24 cellular contexts compared by ENCODE assay signal in genomic region chr5:89128930-89129625, GRCh38.
"Had no signal": no experiment of that assay in that cellular context is flagged by ENCODE, and none has a peak within 500 bp of the region (broad histone marks: within the 10 kb centered on the region; RNA-seq: fewer than 3 reads in every experiment).

No MANE protein-coding gene starts in this region.

- H3K27ac ChIP-seq: breast epithelium, colonic mucosa, sigmoid colon, thoracic aorta, vagina had no signal

- H3K27me3 ChIP-seq: breast epithelium, colonic mucosa, sigmoid colon, vagina had no signal

- H3K9me3 ChIP-seq: breast epithelium, colonic mucosa, mucosa of descending colon, sigmoid colon, thoracic aorta, vagina had no signal

- H3K27me3 Mint-ChIP-seq: activated CD4-positive, alpha-beta memory T cell treated with anti-CD3 and anti-CD28 coated beads, Interleukin-2, amount 10 ng/mL, durations not matched to agents 7 days and 5 days; activated CD4-positive, alpha-beta T cell treated with anti-CD3 and anti-CD28 coated beads, Interleukin-2, amount 10 ng/mL, durations not matched to agents 24 days and 14 days; activated naive CD8-positive, alpha-beta T cell treated with anti-CD3 and anti-CD28 coated beads, Interleukin-2, amount 10 ng/mL, durations not matched to agents 7 days and 5 days; memory B cell had no signal

- H3K36me3 Mint-ChIP-seq: activated naive CD8-positive, alpha-beta T cell treated with anti-CD3 and anti-CD28 coated beads, Interleukin-2, amount 10 ng/mL, durations not matched to agents 7 days and 5 days; type B pancreatic cell had no signal

- H3K4me1 Mint-ChIP-seq: activated CD4-positive, alpha-beta memory T cell treated with anti-CD3 and anti-CD28 coated beads, Interleukin-2, amount 10 ng/mL, durations not matched to agents 7 days and 5 days; activated CD4-positive, alpha-beta T cell treated with anti-CD3 and anti-CD28 coated beads, Interleukin-2, amount 10 ng/mL, durations not matched to agents 24 days and 14 days; activated naive CD8-positive, alpha-beta T cell treated with anti-CD3 and anti-CD28 coated beads, Interleukin-2, amount 10 ng/mL, durations not matched to agents 7 days and 5 days had no signal

- H3K4me3 Mint-ChIP-seq: activated CD4-positive, alpha-beta memory T cell treated with anti-CD3 and anti-CD28 coated beads, Interleukin-2, amount 10 ng/mL, durations not matched to agents 7 days and 5 days; activated CD4-positive, alpha-beta T cell treated with anti-CD3 and anti-CD28 coated beads, Interleukin-2, amount 10 ng/mL, durations not matched to agents 24 days and 14 days; activated naive CD4-positive, alpha-beta T cell treated with anti-CD3 and anti-CD28 coated beads for 36 hours; activated naive CD8-positive, alpha-beta T cell treated with anti-CD3 and anti-CD28 coated beads, Interleukin-2, amount 10 ng/mL, durations not matched to agents 7 days and 5 days; activated T-cell treated with anti-CD3 and anti-CD28 coated beads, Interleukin-2, amount 50 U/mL, for 72 hours; memory B cell; type B pancreatic cell had no signal

- H3K9me3 Mint-ChIP-seq: activated CD4-positive, alpha-beta memory T cell treated with anti-CD3 and anti-CD28 coated beads, Interleukin-2, amount 10 ng/mL, durations not matched to agents 7 days and 5 days; activated CD4-positive, alpha-beta T cell treated with anti-CD3 and anti-CD28 coated beads, Interleukin-2, amount 10 ng/mL, durations not matched to agents 24 days and 14 days; activated naive CD4-positive, alpha-beta T cell treated with anti-CD3 and anti-CD28 coated beads for 36 hours; activated naive CD8-positive, alpha-beta T cell treated with anti-CD3 and anti-CD28 coated beads, Interleukin-2, amount 10 ng/mL, durations not matched to agents 7 days and 5 days; activated T-cell treated with anti-CD3 and anti-CD28 coated beads, Interleukin-2, amount 50 U/mL, for 72 hours; memory B cell; type B pancreatic cell had no signal

- DNase-seq: activated CD4-positive, alpha-beta memory T cell treated with anti-CD3 and anti-CD28 coated beads, Interleukin-2, amount 10 ng/mL, durations not matched to agents 7 days and 5 days; activated CD4-positive, alpha-beta T cell treated with anti-CD3 and anti-CD28 coated beads, Interleukin-2, amount 10 ng/mL, durations not matched to agents 24 days and 14 days; activated effector memory CD4-positive, alpha-beta T cell treated with Interleukin-2 at 50 U/mL for 16 hours; activated naive CD4-positive, alpha-beta T cell treated with anti-CD3 and anti-CD28 coated beads for 36 hours; activated naive CD8-positive, alpha-beta T cell treated with anti-CD3 and anti-CD28 coated beads, Interleukin-2, amount 10 ng/mL, durations not matched to agents 7 days and 5 days; activated T-cell treated with anti-CD3 and anti-CD28 coated beads, Interleukin-2, amount 50 U/mL, for 72 hours; amniotic stem cell; colonic mucosa; foreskin fibroblast; glutamatergic neuron; hypothalamus; mucosa of descending colon; occipital lobe; posterior cingulate gyrus; sigmoid colon; stimulated activated CD4-positive, alpha-beta T cell treated with anti-CD3 and anti-CD28 coated beads, Interleukin-4, amount 100 ng/mL, for 1 hour; stimulated activated naive CD4-positive, alpha-beta T cell; T-helper 1 cell had no signal

- H3K4me3 ChIP-seq: breast epithelium, colonic mucosa, mucosa of descending colon, sigmoid colon, smooth muscle cell, thoracic aorta, vagina had no signal

- H3K27ac Mint-ChIP-seq: activated CD4-positive, alpha-beta memory T cell treated with anti-CD3 and anti-CD28 coated beads, Interleukin-2, amount 10 ng/mL, durations not matched to agents 7 days and 5 days; activated CD4-positive, alpha-beta T cell treated with anti-CD3 and anti-CD28 coated beads, Interleukin-2, amount 10 ng/mL, durations not matched to agents 24 days and 14 days; activated naive CD4-positive, alpha-beta T cell treated with anti-CD3 and anti-CD28 coated beads for 36 hours; activated naive CD8-positive, alpha-beta T cell treated with anti-CD3 and anti-CD28 coated beads, Interleukin-2, amount 10 ng/mL, durations not matched to agents 7 days and 5 days; activated T-cell treated with anti-CD3 and anti-CD28 coated beads, Interleukin-2, amount 50 U/mL, for 72 hours; memory B cell; type B pancreatic cell had no signal

- H3K36me3 ChIP-seq: breast epithelium, colonic mucosa, sigmoid colon, thoracic aorta, vagina had no signal

- H3K4me1 ChIP-seq: breast epithelium, colonic mucosa, sigmoid colon, vagina had no signal
